In the genomic region with DNA sequence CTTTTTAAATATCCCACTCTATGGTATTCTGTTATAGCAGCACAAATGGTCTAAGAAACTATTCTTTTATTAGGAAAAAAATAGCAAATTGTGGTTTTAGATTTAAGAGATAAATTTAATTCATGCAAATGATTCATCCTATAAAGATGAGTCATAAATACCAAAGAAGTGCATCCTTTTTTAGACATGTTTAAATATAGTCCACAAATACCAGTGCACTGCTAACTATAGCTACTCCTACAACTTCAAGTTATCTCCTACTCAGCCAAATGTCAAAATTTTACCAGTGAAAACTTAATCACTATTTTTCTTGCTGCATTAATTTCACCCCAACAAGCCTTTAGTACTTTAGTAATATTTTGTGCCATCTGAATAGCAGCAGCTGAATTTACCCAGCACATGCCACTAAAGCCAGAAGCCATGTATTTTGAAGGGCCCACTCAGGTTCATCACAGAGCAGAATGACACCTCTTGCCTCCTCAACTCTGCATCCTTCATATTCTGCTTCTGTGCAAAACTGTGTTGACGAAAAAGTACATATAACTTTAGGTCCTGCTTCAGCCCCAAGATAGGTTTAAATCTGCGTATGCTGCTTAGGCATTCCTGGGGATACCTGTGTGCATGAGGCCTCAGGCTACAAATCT, we compare ENCODE assay signal across 10 cellular contexts. TPM values are rescaled to one million over a fixed set of nuclear protein-coding genes. Genes with fewer than 3 reads are reported as not detected.
DNase-seq lines count a peak whose midpoint lies in the region; ATAC-seq, FAIRE-seq and TF ChIP-seq lines count a peak whose summit lies in the region.
"Had no signal": no experiment of that assay in that cellular context is flagged by ENCODE, and none has a peak within 500 bp of the region (broad histone marks: within the 10 kb centered on the region; RNA-seq: fewer than 3 reads in every experiment).

No MANE protein-coding gene starts in this region.

- BruUV-seq in OCI-LY7 (replicated peaks; lab: Mats Ljungman, UMichigan): no TSS peak

- FAIRE-seq in GM12892 (lab: Jason Lieb, UNC): peak; percentile 5

- H3K4me3 ChIP-seq in OCI-LY7 (ENCODE audit: low read depth, low read length, poor library complexity, severe bottlenecking) (peak overlapping the region; percentile 45), fibroblast of villous mesenchyme (ENCODE audit: low read depth, low read length) (no peak overlapping the region), WERI-Rb-1 (ENCODE audit: low read depth, low read length) (no peak overlapping the region)

- H3K9me2 ChIP-seq in OCI-LY7 (ENCODE audit: insufficient read depth, low read length): no peaks in the 10 kb centered on the region

- TF ChIP-seq POLR2A in GM12892 (IDR thresholded peaks at IDR 0.05; ENCODE audit: low read depth, low read length): no peak

- peak overlapping the region; percentile 91 for H2AFZ ChIP-seq in OCI-LY7 (ENCODE audit: low read length)

- H3K79me2 ChIP-seq in OCI-LY7 (ENCODE audit: insufficient read depth, low read depth, low read length): no peaks in the 10 kb centered on the region

- no peaks in the 10 kb centered on the region for H3K27me3 ChIP-seq in WERI-Rb-1 (ENCODE audit: insufficient read depth, low read depth, severe bottlenecking)

- H3K27ac ChIP-seq in OCI-LY7 (ENCODE audit: low read depth, low read length, poor library complexity, severe bottlenecking) (peak overlapping the region; percentile 91), WERI-Rb-1 (no peak overlapping the region)

- peaks cover 51% of the 10 kb centered on the region for H3K4me1 ChIP-seq in OCI-LY7 (ENCODE audit: insufficient read depth, low read length, poor library complexity, severe bottlenecking)

- ATAC-seq in HG03571 (IDR thresholded peaks at IDR 0.05; ENCODE audit: unreplicated experiment) (no peak), HG02973 (IDR thresholded peaks at IDR 0.05; ENCODE audit: unreplicated experiment) (no peak)

- TF ChIP-seq CTCF in OCI-LY7 (conservative IDR thresholded peaks at IDR 0.05; ENCODE audit: low read length) (no peak), fibroblast of villous mesenchyme (IDR thresholded peaks at IDR 0.05; ENCODE audit: insufficient read depth, low read depth, low read length) (no peak), WERI-Rb-1 (IDR thresholded peaks at IDR 0.05; ENCODE audit: low read depth, low read length) (no peak)

- H3K9me3 ChIP-seq in OCI-LY7 (ENCODE audit: low read length) (no peaks in the 10 kb centered on the region), WERI-Rb-1 (ENCODE audit: severe bottlenecking) (no peaks in the 10 kb centered on the region)

- H3K36me3 ChIP-seq in OCI-LY7 (ENCODE audit: insufficient read depth, low read length) (no peaks in the 10 kb centered on the region), WERI-Rb-1 (no peaks in the 10 kb centered on the region)

- CTCF ChIA-PET in OCI-LY7 (lab: Charles Lee; ENCODE audit: unreplicated experiment): interaction anchor here (0.9 to 1.2 kb wide), 3 partner anchors 9 to 39 kb away, joined by 3 to 8 read pairs (median 4); no protein-coding TSS in a partner anchor

- peak overlapping the region; percentile 77 for H3K4me2 ChIP-seq in OCI-LY7 (ENCODE audit: low read length)

- DNase-seq in A172 (ENCODE audit: low spot score): peak; percentile 80
- no peak for DNase-seq in GM12892 (ENCODE audit: insufficient read length)
- peak; percentile 24 for DNase-seq in OCI-LY7 (ENCODE audit: low spot score)
- DNase-seq in fibroblast of villous mesenchyme (ENCODE audit: low read depth): peak; percentile 10
- DNase-seq in HT-29 (ENCODE audit: low spot score): no peak
- no peak for DNase-seq in WERI-Rb-1
- DNase-seq: NCI-H1092; NK-92 treated with Interleukin-12 subunit alpha and Interleukin-12 subunit beta, amount 100 ng/mL, for 24 hours had no signal

- POLR2A ChIA-PET in OCI-LY7 (lab: Charles Lee): interaction anchor here (0.7 to 2.0 kb wide), 9 partner anchors 10 to 70 kb away, joined by 3 to 11 read pairs (median 4); a partner anchor contains a TSS

- intact Hi-C loops in OCI-LY7 (cut with micrococcal nuclease; ENCODE audit: unreplicated experiment): loop anchor here (2.0 kb wide), 2 partner anchors 26 to 34 kb away; no protein-coding TSS in a partner anchor

- no peaks in the 10 kb centered on the region for H4K20me1 ChIP-seq in OCI-LY7 (ENCODE audit: insufficient read depth, low read length)

RNA-seq across cellular contexts. Expression of a gene that starts 24.9 kb away (rescaled TPM):
- total RNA-seq in A172 (2014; rRNA removed; shearing (Covaris generic)): not detected in 2 replicates
- polyA plus RNA-seq in GM12892 (2012; ENCODE audit: missing spikeins): 0.11 TPM
- total RNA-seq in OCI-LY7 (2014; rRNA removed; shearing (Covaris generic)): not detected in 2 replicates
- total RNA-seq in OCI-LY7 (2022) (0.13 TPM in 1 of 2 replicates, not detected in the other), fibroblast of villous mesenchyme (not detected in 2 replicates)
- not detected in 2 replicates for total RNA-seq in HT-29 (2014; rRNA removed; shearing (Covaris generic))

Comparison
In these comparisons a context has a peak if more than half of its experiments do, and no peak if none do; other contexts are left out.
1. DNase-seq: peak in A172 (single experiment), OCI-LY7 (single experiment) and fibroblast of villous mesenchyme (single experiment); none in GM12892 (single experiment), HT-29 (single experiment) and WERI-Rb-1 (single experiment).